15 cellular contexts compared by ENCODE assay signal in genomic region chr3:101842935-101843330, GRCh38.
"Had no signal": no experiment of that assay in that cellular context is flagged by ENCODE, and none has a peak within 500 bp of the region (broad histone marks: within the 10 kb centered on the region; RNA-seq: fewer than 3 reads in every experiment).

No MANE protein-coding gene starts in this region.

- H3K9me3 Mint-ChIP-seq: stimulated activated naive CD8-positive, alpha-beta T cell treated with anti-CD3 and anti-CD28 coated beads, Interleukin-15, amount 100 ng/mL, for 72 hours had no signal

- H3K9ac ChIP-seq: parathyroid adenoma had no signal

- H3K4me3 ChIP-seq: thoracic aorta had no signal

- H3K9me3 ChIP-seq: thoracic aorta had no signal

- H3K4me1 Mint-ChIP-seq: brain had no signal

- H3K27ac ChIP-seq: parathyroid adenoma, thoracic aorta had no signal

- H3K4me3 Mint-ChIP-seq: activated T-cell treated with anti-CD3 and anti-CD28 coated beads, Interleukin-2, amount 50 U/mL, for 24 hours; brain; stimulated activated naive CD8-positive, alpha-beta T cell treated with anti-CD3 and anti-CD28 coated beads, Interleukin-15, amount 100 ng/mL, for 72 hours had no signal

- H3K36me3 Mint-ChIP-seq: brain had no signal

- ATAC-seq: activated naive CD4-positive, alpha-beta T cell treated with anti-CD3 and anti-CD28 coated beads, Interleukin-2, amount 50 U/mL, for 72 hours; esophagus mucosa; left lobe of liver; stimulated activated naive CD8-positive, alpha-beta T cell treated with anti-CD3 and anti-CD28 coated beads, Interleukin-15, amount 100 ng/mL, for 72 hours had no signal

- H3K27ac Mint-ChIP-seq: activated naive CD4-positive, alpha-beta T cell treated with anti-CD3 and anti-CD28 coated beads, Interleukin-2, amount 50 U/mL, for 72 hours; activated T-cell treated with anti-CD3 and anti-CD28 coated beads, Interleukin-2, amount 50 U/mL, for 24 hours; stimulated activated naive CD8-positive, alpha-beta T cell treated with anti-CD3 and anti-CD28 coated beads, Interleukin-15, amount 100 ng/mL, for 72 hours had no signal

- H2AFZ ChIP-seq: parathyroid adenoma had no signal

- H3K27me3 Mint-ChIP-seq: activated T-cell treated with anti-CD3 and anti-CD28 coated beads, Interleukin-2, amount 50 U/mL, for 24 hours; stimulated activated naive CD8-positive, alpha-beta T cell treated with anti-CD3 and anti-CD28 coated beads, Interleukin-15, amount 100 ng/mL, for 72 hours had no signal

- H3K4me1 ChIP-seq: parathyroid adenoma had no signal

- DNase-seq: activated CD4-positive, alpha-beta T cell treated with anti-CD3 and anti-CD28 coated beads, Interleukin-2, amount 50 U/mL, for 1 hour; activated effector memory CD4-positive, alpha-beta T cell treated with Interleukin-2 at 50 U/mL for 16 hours; activated T-cell treated with anti-CD3 and anti-CD28 coated beads, Interleukin-2, amount 50 U/mL, for 24 hours; amniotic stem cell; dermis blood vessel endothelial cell; retina; stimulated activated CD4-positive, alpha-beta T cell treated with anti-CD3 and anti-CD28 coated beads, Interleukin-15, amount 100 ng/mL, for 24 hours; stimulated activated CD4-positive, alpha-beta T cell treated with anti-CD3 and anti-CD28 coated beads, Interleukin-4, amount 100 ng/mL, for 24 hours; stimulated activated naive CD8-positive, alpha-beta T cell treated with anti-CD3 and anti-CD28 coated beads, Interleukin-15, amount 100 ng/mL, for 72 hours had no signal

- H3K36me3 ChIP-seq: thoracic aorta had no signal

- H3K79me2 ChIP-seq: parathyroid adenoma had no signal
